Comparison of ENCODE assay signal across 15 cellular contexts in genomic region chr4:54058171-54058570, GRCh38. TPM values are rescaled to one million over a fixed set of nuclear protein-coding genes. Genes with fewer than 3 reads are reported as not detected.
DNase-seq lines count a peak whose midpoint lies in the region; ATAC-seq and TF ChIP-seq lines count a peak whose summit lies in the region.
"Had no signal": no experiment of that assay in that cellular context is flagged by ENCODE, and none has a peak within 500 bp of the region (broad histone marks: within the 10 kb centered on the region; RNA-seq: fewer than 3 reads in every experiment).

No MANE protein-coding gene starts in this region.

- CTCF ChIA-PET in activated CD8-positive, alpha-beta memory T cell treated with anti-CD3 and anti-CD28 coated beads, Interleukin-2, amount 10 ng/mL, durations not matched to agents 7 days and 5 days (lab: Charles Lee) = interaction anchor here (1.2 to 1.9 kb wide), 3 partner anchors 38 to 175 kb away, joined by 3 to 5 read pairs (median 5); no protein-coding TSS in a partner anchor
- CTCF ChIA-PET in activated CD8-positive, alpha-beta T cell treated with anti-CD3 and anti-CD28 coated beads, Interleukin-2, amount 10 ng/mL, durations not matched to agents 7 days and 5 days (lab: Charles Lee) = interaction anchor here (1.3 to 2.2 kb wide), 2 partner anchors 68 to 176 kb away, joined by 3 to 7 read pairs; no protein-coding TSS in a partner anchor
- CTCF ChIA-PET in HEK293T (lab: Yijun Ruan, JAX) = no interaction called here

- H3K27me3 Mint-ChIP-seq in activated CD8-positive, alpha-beta memory T cell treated with anti-CD3 and anti-CD28 coated beads, Interleukin-2, amount 10 ng/mL, durations not matched to agents 7 days and 5 days = no peaks in the 10 kb centered on the region
- no peaks in the 10 kb centered on the region for H3K27me3 Mint-ChIP-seq in activated CD8-positive, alpha-beta T cell treated with anti-CD3 and anti-CD28 coated beads, Interleukin-2, amount 10 ng/mL, durations not matched to agents 7 days and 5 days (ENCODE audit: low read depth)

- H3K36me3 Mint-ChIP-seq in activated CD8-positive, alpha-beta memory T cell treated with anti-CD3 and anti-CD28 coated beads, Interleukin-2, amount 10 ng/mL, durations not matched to agents 7 days and 5 days = peaks cover 15% of the 10 kb centered on the region
- peaks cover 35% of the 10 kb centered on the region for H3K36me3 Mint-ChIP-seq in activated CD8-positive, alpha-beta T cell treated with anti-CD3 and anti-CD28 coated beads, Interleukin-2, amount 10 ng/mL, durations not matched to agents 7 days and 5 days (ENCODE audit: low read depth)
- H3K36me3 Mint-ChIP-seq in stimulated activated effector memory CD8-positive, alpha-beta T cell treated with anti-CD3 and anti-CD28 coated beads, Interleukin-12 subunit alpha, Interleukin-12 subunit beta, amount 100 ng/mL, for 72 hours = peaks cover 49% of the 10 kb centered on the region

- in situ Hi-C loops in brain microvascular endothelial cell (cut with HindIII; ENCODE audit: low pct_ligation_motif_present, low sequenced_read_pairs) = no loop called here

- H3K27ac Mint-ChIP-seq in activated CD8-positive, alpha-beta memory T cell treated with anti-CD3 and anti-CD28 coated beads, Interleukin-2, amount 10 ng/mL, durations not matched to agents 7 days and 5 days = peak overlapping the region; percentile 52
- H3K27ac Mint-ChIP-seq in activated CD8-positive, alpha-beta T cell treated with anti-CD3 and anti-CD28 coated beads, Interleukin-2, amount 10 ng/mL, durations not matched to agents 7 days and 5 days = peak overlapping the region; percentile 81
- H3K27ac Mint-ChIP-seq in stimulated activated effector memory CD8-positive, alpha-beta T cell treated with anti-CD3 and anti-CD28 coated beads, Interleukin-12 subunit alpha, Interleukin-12 subunit beta, amount 100 ng/mL, for 72 hours = no peak overlapping the region

- peak; percentile 82 for ATAC-seq in activated CD8-positive, alpha-beta memory T cell treated with anti-CD3 and anti-CD28 coated beads, Interleukin-2, amount 10 ng/mL, durations not matched to agents 7 days and 5 days
- ATAC-seq in HG02678 (IDR thresholded peaks at IDR 0.05; ENCODE audit: unreplicated experiment) = peak; percentile 55
- ATAC-seq in activated CD8-positive, alpha-beta T cell treated with anti-CD3 and anti-CD28 coated beads, Interleukin-2, amount 10 ng/mL, durations not matched to agents 7 days and 5 days = peak; percentile 66
- peak; percentile 85 for ATAC-seq in stimulated activated effector memory CD8-positive, alpha-beta T cell treated with anti-CD3 and anti-CD28 coated beads, Interleukin-12 subunit alpha, Interleukin-12 subunit beta, amount 100 ng/mL, for 72 hours
- ATAC-seq: gastrocnemius medialis had no signal

- no peaks in the 10 kb centered on the region for H3K36me3 ChIP-seq in brain microvascular endothelial cell (replicated peaks)
- H3K36me3 ChIP-seq: gastrocnemius medialis, neutrophil had no signal

- H3K4me3 Mint-ChIP-seq in activated CD8-positive, alpha-beta memory T cell treated with anti-CD3 and anti-CD28 coated beads, Interleukin-2, amount 10 ng/mL, durations not matched to agents 7 days and 5 days = peak overlapping the region; percentile 48
- H3K4me3 Mint-ChIP-seq in activated CD8-positive, alpha-beta T cell treated with anti-CD3 and anti-CD28 coated beads, Interleukin-2, amount 10 ng/mL, durations not matched to agents 7 days and 5 days = peak overlapping the region; percentile 65
- H3K4me3 Mint-ChIP-seq in stimulated activated effector memory CD8-positive, alpha-beta T cell treated with anti-CD3 and anti-CD28 coated beads, Interleukin-12 subunit alpha, Interleukin-12 subunit beta, amount 100 ng/mL, for 72 hours = peak overlapping the region; percentile 65

- no peak overlapping the region for H3K27ac ChIP-seq in brain microvascular endothelial cell
- H3K27ac ChIP-seq: gastrocnemius medialis, neutrophil, skin epidermis had no signal

- intact Hi-C loops in cardiac septum (cut with DNase I) = no loop called here

- TF ChIP-seq CTCF in brain microvascular endothelial cell (IDR thresholded peaks at IDR 0.05; ENCODE audit: low read depth, low read length, missing control alignments) = no peak

- H3K9me3 Mint-ChIP-seq in activated CD8-positive, alpha-beta memory T cell treated with anti-CD3 and anti-CD28 coated beads, Interleukin-2, amount 10 ng/mL, durations not matched to agents 7 days and 5 days (ENCODE audit: low read depth) = peaks cover 2% of the 10 kb centered on the region
- H3K9me3 Mint-ChIP-seq in activated CD8-positive, alpha-beta T cell treated with anti-CD3 and anti-CD28 coated beads, Interleukin-2, amount 10 ng/mL, durations not matched to agents 7 days and 5 days (ENCODE audit: insufficient read depth) = no peaks in the 10 kb centered on the region
- H3K9me3 Mint-ChIP-seq in stimulated activated effector memory CD8-positive, alpha-beta T cell treated with anti-CD3 and anti-CD28 coated beads, Interleukin-12 subunit alpha, Interleukin-12 subunit beta, amount 100 ng/mL, for 72 hours = no peaks in the 10 kb centered on the region

- no peak overlapping the region for H3K4me3 ChIP-seq in brain microvascular endothelial cell (ENCODE audit: low read depth, low read length)
- H3K4me3 ChIP-seq: gastrocnemius medialis, skin epidermis had no signal

- DNase-seq in activated CD8-positive, alpha-beta memory T cell treated with anti-CD3 and anti-CD28 coated beads, Interleukin-2, amount 10 ng/mL, durations not matched to agents 7 days and 5 days = no peak
- no peak for DNase-seq in activated CD8-positive, alpha-beta memory T cell treated with anti-CD3 and anti-CD28 coated beads, Interleukin-2, amount 50 U/mL, for 48 hours
- no peak for DNase-seq in activated CD8-positive, alpha-beta T cell treated with anti-CD3 and anti-CD28 coated beads, Interleukin-2, amount 10 ng/mL, durations not matched to agents 7 days and 5 days
- DNase-seq in stimulated activated effector memory CD8-positive, alpha-beta T cell treated with anti-CD3 and anti-CD28 coated beads, Interleukin-12 subunit alpha, Interleukin-12 subunit beta, amount 100 ng/mL, for 72 hours (ENCODE audit: low spot score in 2 of 2) = no peak
- DNase-seq in brain microvascular endothelial cell (no peak), cardiac septum (ENCODE audit: low spot score) (no peak), HEK293T (ENCODE audit: extremely low spot score) (no peak)
- DNase-seq: gastrocnemius medialis, NCI-H1417, SIG-M5 had no signal

- no peaks in the 10 kb centered on the region for H3K27me3 ChIP-seq in brain microvascular endothelial cell (replicated peaks)
- H3K27me3 ChIP-seq: gastrocnemius medialis, neutrophil had no signal

- POLR2A ChIA-PET in activated CD8-positive, alpha-beta T cell treated with anti-CD3 and anti-CD28 coated beads, Interleukin-2, amount 10 ng/mL, durations not matched to agents 7 days and 5 days (lab: Charles Lee) = interaction anchor here (1.1 kb wide), 1 partner anchor 70 kb away, joined by 4 read pairs; no protein-coding TSS in a partner anchor
- POLR2A ChIA-PET in HEK293T (lab: Yijun Ruan, JAX) = no interaction called here

- H3K4me1 Mint-ChIP-seq in activated CD8-positive, alpha-beta memory T cell treated with anti-CD3 and anti-CD28 coated beads, Interleukin-2, amount 10 ng/mL, durations not matched to agents 7 days and 5 days = peaks cover 51% of the 10 kb centered on the region
- H3K4me1 Mint-ChIP-seq in activated CD8-positive, alpha-beta T cell treated with anti-CD3 and anti-CD28 coated beads, Interleukin-2, amount 10 ng/mL, durations not matched to agents 7 days and 5 days (ENCODE audit: low read depth) = peaks cover 68% of the 10 kb centered on the region
- peaks cover 66% of the 10 kb centered on the region for H3K4me1 Mint-ChIP-seq in stimulated activated effector memory CD8-positive, alpha-beta T cell treated with anti-CD3 and anti-CD28 coated beads, Interleukin-12 subunit alpha, Interleukin-12 subunit beta, amount 100 ng/mL, for 72 hours

TF ChIP-seq in HEK293T, 16 proteins besides CTCF, POLR2A, EP300 and RAD21:
- TF ChIP-seq FOXK2 (IDR thresholded peaks at IDR 0.05) = no peak
- TF ChIP-seq ZNF384 (IDR thresholded peaks at IDR 0.05) = no peak
- no peak for TF ChIP-seq BHLHE40 (IDR thresholded peaks at IDR 0.05; ENCODE audit: borderline replicate concordance)
- TF ChIP-seq FOXA1 (IDR thresholded peaks at IDR 0.05) = no peak

RNA-seq across cellular contexts. Expression of gene CHIC2, which starts 6.2 kb away (rescaled TPM):
- total RNA-seq in activated CD8-positive, alpha-beta memory T cell treated with anti-CD3 and anti-CD28 coated beads, Interleukin-2, amount 10 ng/mL, durations not matched to agents 7 days and 5 days = 10 to 100 TPM; 12.6 to 16.2 TPM
- total RNA-seq in activated CD8-positive, alpha-beta T cell treated with anti-CD3 and anti-CD28 coated beads, Interleukin-2, amount 10 ng/mL, durations not matched to agents 7 days and 5 days = 10 to 100 TPM; 14.6 to 17.1 TPM
- 12.4 TPM for total RNA-seq in cardiac septum

RNA-seq across cellular contexts. Expression of gene GSX2, which starts 41.8 kb away (rescaled TPM):
- not detected for total RNA-seq in activated CD8-positive, alpha-beta memory T cell treated with anti-CD3 and anti-CD28 coated beads, Interleukin-2, amount 10 ng/mL, durations not matched to agents 7 days and 5 days
- not detected for total RNA-seq in activated CD8-positive, alpha-beta T cell treated with anti-CD3 and anti-CD28 coated beads, Interleukin-2, amount 10 ng/mL, durations not matched to agents 7 days and 5 days
- not detected for total RNA-seq in cardiac septum
- total RNA-seq: dermis microvascular lymphatic vessel endothelial cell, gastrocnemius medialis, urinary bladder had no signal
